ENCODE assay signal across 8 cellular contexts in the genomic region with DNA sequence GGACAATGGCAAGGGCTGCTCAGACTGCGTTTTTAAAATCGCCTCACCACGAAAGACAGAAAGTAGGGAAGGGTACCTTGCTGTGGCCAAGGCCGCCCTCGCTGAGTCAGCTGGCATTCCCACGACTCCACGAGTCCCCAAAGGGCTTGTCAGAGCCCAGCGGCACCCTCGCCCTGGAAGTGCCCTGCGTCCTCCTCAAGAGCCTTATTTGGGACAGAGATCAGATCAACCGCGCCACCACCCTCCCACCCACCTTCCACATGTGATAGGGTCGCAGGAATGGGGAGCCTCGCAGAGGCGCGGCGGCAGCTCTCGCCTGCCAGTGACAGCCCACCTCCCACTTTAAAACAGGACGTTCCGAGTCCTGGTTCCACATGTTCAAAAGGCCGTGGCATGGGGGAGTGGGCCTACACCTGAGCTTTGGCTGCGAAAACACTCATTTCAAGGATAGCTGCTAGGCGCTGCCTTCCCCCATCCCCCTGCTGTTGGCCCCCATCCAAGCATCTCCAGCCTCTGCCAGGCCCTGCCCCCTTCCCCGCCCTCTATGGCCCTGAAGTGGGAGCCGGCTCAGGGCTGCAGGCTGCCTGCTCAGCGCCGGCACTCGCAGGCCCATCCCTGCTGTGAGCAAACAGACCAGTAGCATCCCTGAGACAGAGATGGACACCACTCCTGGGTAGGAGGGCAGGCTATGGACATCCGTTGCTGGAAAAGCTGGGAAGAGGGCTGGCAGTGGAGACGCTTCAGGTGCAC. TPM values are rescaled to one million over a fixed set of nuclear protein-coding genes. Genes with fewer than 3 reads are reported as not detected.
DNase-seq lines count a peak whose midpoint lies in the region; ATAC-seq, FAIRE-seq and TF ChIP-seq lines count a peak whose summit lies in the region.

No MANE protein-coding gene starts in this region.

- no peaks in the 10 kb centered on the region for H3K9me3 Mint-ChIP-seq in HFFc6
- H3K9me3 Mint-ChIP-seq in activated B cell treated with CpG ODN at 0.5 μM for 24 hours, result no peaks in the 10 kb centered on the region
- H3K9me3 Mint-ChIP-seq in glutamatergic neuron (ENCODE audit: unreplicated experiment), result no peaks in the 10 kb centered on the region

- peak overlapping the region; percentile 66 for H3K4me3 ChIP-seq in A549
- peak overlapping the region; percentile 90 for H3K4me3 ChIP-seq in psoas muscle

- peaks cover 4% of the 10 kb centered on the region; the same call in 1 of the 3 replicates for H3K4me1 ChIP-seq in A549
- H3K4me1 ChIP-seq in psoas muscle, result no peaks in the 10 kb centered on the region

- no peak for TF ChIP-seq CTCF in A549 (IDR thresholded peaks at IDR 0.05)
- no peak for TF ChIP-seq CTCF in HFFc6 (IDR thresholded peaks at IDR 0.05)
- no peak for TF ChIP-seq CTCF in activated B cell treated with CpG ODN at 0.5 μM for 24 hours (IDR thresholded peaks at IDR 0.05)
- TF ChIP-seq CTCF in glutamatergic neuron (IDR thresholded peaks at IDR 0.05; ENCODE audit: partially characterized antibody, unreplicated experiment), result no peak
- TF ChIP-seq CTCF in psoas muscle (IDR thresholded peaks at IDR 0.05), result no peak

- H3K4me2 ChIP-seq in A549, result peak overlapping the region; percentile 86

- H3K4me1 Mint-ChIP-seq in HFFc6 (ENCODE audit: low read depth), result peaks cover 5% of the 10 kb centered on the region
- peaks cover 5% of the 10 kb centered on the region for H3K4me1 Mint-ChIP-seq in activated B cell treated with CpG ODN at 0.5 μM for 24 hours
- H3K4me1 Mint-ChIP-seq in glutamatergic neuron (ENCODE audit: low read depth, unreplicated experiment), result peaks cover 4% of the 10 kb centered on the region

- peak overlapping the region; percentile 69 for H3K4me3 Mint-ChIP-seq in HFFc6
- peak overlapping the region; percentile 77 for H3K4me3 Mint-ChIP-seq in activated B cell treated with CpG ODN at 0.5 μM for 24 hours
- H3K4me3 Mint-ChIP-seq in glutamatergic neuron (ENCODE audit: unreplicated experiment), result peak overlapping the region; percentile 78

- H3K27ac ChIP-seq in A549, result peak overlapping the region; percentile 84 to 95
- H3K27ac ChIP-seq in psoas muscle, result peak overlapping the region; percentile 84

- DNase-seq in A549 (ENCODE audit: low read depth in 1 of 2, low spot score in 1 of 2) (no peak), HFFc6 (no peak), activated B cell treated with CpG ODN at 0.5 μM for 24 hours (no peak), glutamatergic neuron (peak; percentile 61), psoas muscle (no peak), T1000 (lab: John Stamatoyannopoulos, UW) (no peak), GOT3 (lab: John Stamatoyannopoulos, UW) (no peak)
- DNase-seq in stimulated activated CD4-positive, alpha-beta T cell treated with anti-CD3 and anti-CD28 coated beads, Interleukin-4, amount 100 ng/mL, for 4 hours, result no peak

- H3K36me3 ChIP-seq in psoas muscle (ENCODE audit: insufficient read depth in 1 of 2, low read depth in 1 of 2), result no peaks in the 10 kb centered on the region

- no peak for TF ChIP-seq RAD21 in A549 (conservative IDR thresholded peaks at IDR 0.05 in 1 of 2, IDR thresholded peaks at IDR 0.05 in 1 of 2)

- no peaks in the 10 kb centered on the region for H3K27me3 ChIP-seq in psoas muscle (ENCODE audit: insufficient read depth in 3 of 3, low read length in 2 of 3)

- no peak for ATAC-seq in A549
- no peak for ATAC-seq in activated B cell treated with CpG ODN at 0.5 μM for 24 hours (ENCODE audit: low read depth)
- ATAC-seq in psoas muscle, result no peak

- no peaks in the 10 kb centered on the region for H3K36me3 Mint-ChIP-seq in HFFc6 (ENCODE audit: low read depth)
- no peaks in the 10 kb centered on the region for H3K36me3 Mint-ChIP-seq in activated B cell treated with CpG ODN at 0.5 μM for 24 hours (ENCODE audit: low read depth)
- no peaks in the 10 kb centered on the region for H3K36me3 Mint-ChIP-seq in glutamatergic neuron (ENCODE audit: unreplicated experiment)

- no peak for TF ChIP-seq EP300 in A549 (IDR thresholded peaks at IDR 0.05)

- 86% methylated on average over 24 of the region's 30 CpGs for WGBS in A549 (ENCODE audit: missing lambda C conversion rate)
- 25 to 31% (median 27%) methylated on average over 28 to 30 of the region's 30 CpGs for WGBS in psoas muscle, 3 donors

- CTCF ChIA-PET in A549 (lab: Yijun Ruan, JAX), result interaction anchor here (0.8 to 12.0 kb wide), 23 partner anchors 8 to 355 kb away, joined by 3 to 263 read pairs (median 7); no protein-coding TSS in a partner anchor
- CTCF ChIA-PET in activated B cell treated with CpG ODN at 0.5 μM for 24 hours (lab: Charles Lee), result interaction anchor here (1.0 to 7.3 kb wide), 4 partner anchors 12 to 123 kb away, joined by 4 to 132 read pairs (median 18); no protein-coding TSS in a partner anchor

- no peak for TF ChIP-seq POLR2A in A549 (IDR thresholded peaks at IDR 0.05; ENCODE audit: low read length)

- H3K9me3 ChIP-seq in A549 (no peaks in the 10 kb centered on the region), psoas muscle (no peaks in the 10 kb centered on the region)

- no peak for FAIRE-seq in A549 (lab: Jason Lieb, UNC)

- peaks cover 10% of the 10 kb centered on the region for H3K27me3 Mint-ChIP-seq in HFFc6 (ENCODE audit: insufficient read depth)
- H3K27me3 Mint-ChIP-seq in activated B cell treated with CpG ODN at 0.5 μM for 24 hours, result peaks cover 3% of the 10 kb centered on the region
- H3K27me3 Mint-ChIP-seq in glutamatergic neuron (ENCODE audit: unreplicated experiment), result peaks cover 3% of the 10 kb centered on the region

- H3K27ac Mint-ChIP-seq in HFFc6 (no peak overlapping the region), activated B cell treated with CpG ODN at 0.5 μM for 24 hours (no peak overlapping the region), glutamatergic neuron (ENCODE audit: unreplicated experiment) (peak overlapping the region; percentile 73)

- intact Hi-C loops in activated B cell treated with CpG ODN at 0.5 μM for 24 hours (cut with micrococcal nuclease), result loop anchor here (1.0 to 10.0 kb wide), 10 partner anchors 26 to 694 kb away; partner anchors contain the start of genes ARHGEF4, MZT2A and PLEKHB2
- intact Hi-C loops in psoas muscle (cut with DNase I), result loop anchor here (5.0 to 10.0 kb wide), 3 partner anchors 74 to 354 kb away; no protein-coding TSS in a partner anchor

- POLR2A ChIA-PET in A549 (lab: Yijun Ruan, JAX), result no interaction called here
- POLR2A ChIA-PET in activated B cell treated with CpG ODN at 0.5 μM for 24 hours (lab: Charles Lee), result interaction anchor here (0.6 to 2.0 kb wide), 2 partner anchors 12 to 75 kb away, joined by 3 to 17 read pairs; no protein-coding TSS in a partner anchor

TF ChIP-seq in A549, 52 proteins besides CTCF, POLR2A, EP300 and RAD21:
- TF ChIP-seq GATA3 (IDR thresholded peaks at IDR 0.05; ENCODE audit: borderline replicate concordance), result no peak
- peak; percentile 6 for TF ChIP-seq MAFK (IDR thresholded peaks at IDR 0.05; ENCODE audit: partially characterized antibody)

RNA-seq across cellular contexts. Expression of gene ARHGEF4, which starts 38.1 kb away (rescaled TPM):
- polyA plus RNA-seq in A549 (2011; rRNA removed), result 1.00 and 1.5 TPM in 2 replicates
- polyA plus RNA-seq in A549 (2012; cell fraction: cytosol; rRNA removed), result 1.3 and 1.5 TPM in 2 replicates
- polyA plus RNA-seq in A549 (2012; cell fraction: nucleus; rRNA removed), result 5.9 and 6.1 TPM in 2 replicates
- polyA plus RNA-seq in A549 (2017; fragmentation: RNase III; extraction: RNeasy Plus Mini Kit Qiagen cat#74134 plus additional on column Dnase treatment), result 2.1 to 2.5 TPM (median 2.2 TPM) in 3 replicates
- polyA minus RNA-seq in A549 (2011; rRNA and poly(A)+ RNA removed), result 3.5 and 4.8 TPM in 2 replicates
- total RNA-seq in HFFc6 (2021; fragmentation: NEBNext Ultra II Directional; extraction: Animal tissue kit (Norgen Biotek cat#: 25700)), result 1 to 10 TPM in 5 of 6 experiments, under 1 TPM in 1; 0.94 to 2.2 (median 1.4) TPM
- total RNA-seq in activated B cell treated with CpG ODN at 0.5 μM for 24 hours, result 0.29 and 0.39 TPM in 2 replicates
- 6.1 TPM for total RNA-seq in glutamatergic neuron (ENCODE audit: unreplicated experiment)
- 1 to 10 TPM; 2.6 to 6.9 (median 3.9) TPM for total RNA-seq in psoas muscle
- polyA plus RNA-seq in psoas muscle, result 1 to 10 TPM in 2 of 3 donors, under 1 TPM in 1; 0.63 to 4.7 (median 3.7) TPM

RNA-seq across cellular contexts. Expression of gene AMER3, which starts 43.3 kb away (rescaled TPM):
- polyA plus RNA-seq in A549 (2011; rRNA removed), result not detected in 2 replicates
- polyA plus RNA-seq in A549 (2012; cell fraction: cytosol; rRNA removed), result not detected in 2 replicates
- not detected in 2 replicates for polyA plus RNA-seq in A549 (2012; cell fraction: nucleus; rRNA removed)
- not detected in 3 replicates for polyA plus RNA-seq in A549 (2017; fragmentation: RNase III; extraction: RNeasy Plus Mini Kit Qiagen cat#74134 plus additional on column Dnase treatment)
- polyA minus RNA-seq in A549 (2011; rRNA and poly(A)+ RNA removed), result not detected in 2 replicates
- not detected for total RNA-seq in HFFc6 (2021; fragmentation: NEBNext Ultra II Directional; extraction: Animal tissue kit (Norgen Biotek cat#: 25700))
- total RNA-seq in activated B cell treated with CpG ODN at 0.5 μM for 24 hours, result not detected in 2 replicates
- 20.6 TPM for total RNA-seq in glutamatergic neuron (ENCODE audit: unreplicated experiment)
- not detected for total RNA-seq in psoas muscle
- not detected for polyA plus RNA-seq in psoas muscle

Comparison
In these comparisons a context has a peak if more than half of its experiments do, and no peak if none do; other contexts are left out.
1. RNA of gene AMER3, which starts 43.3 kb away (total RNA-seq): 20.6 TPM in glutamatergic neuron (single experiment); not detected in HFFc6, not detected in activated B cell treated with CpG ODN at 0.5 μM for 24 hours and not detected in psoas muscle; every median in the first group is over 10 times any median in the second.
2. Peak in every context shown above with its lines, with median percentiles within 50 percentile points of each other: H3K4me3 Mint-ChIP-seq.